ENCODE assay signal across 4 cellular contexts in genomic region chr2:121121661-121122060, GRCh38.
"Had no signal": no experiment of that assay in that cellular context is flagged by ENCODE, and none has a peak within 500 bp of the region (broad histone marks: within the 10 kb centered on the region; RNA-seq: fewer than 3 reads in every experiment).

No MANE protein-coding gene starts in this region.

- H3K4me3 ChIP-seq: K562 had no signal

- H3K27ac ChIP-seq: HL-60 had no signal

- DNase-seq: IMR-90, KBM-7 had no signal
